Comparison of ENCODE assay signal across 8 cellular contexts in genomic region chr2:238426568-238427434, GRCh38. TPM values are rescaled to one million over a fixed set of nuclear protein-coding genes. Genes with fewer than 3 reads are reported as not detected.
DNase-seq lines count a peak whose midpoint lies in the region; ATAC-seq and TF ChIP-seq lines count a peak whose summit lies in the region.

Gene ASB1 (plus strand): TSS chr2:238426927. CDS start chr2:238427071, 144 bp downstream.

- TF ChIP-seq POLR2A in GM18526 (IDR thresholded peaks at IDR 0.05; ENCODE audit: extremely low read depth, insufficient read length) = peak; percentile 89

- H3K4me3 ChIP-seq in AG04449 (ENCODE audit: low read depth, low read length) (peak within 1 kb of the TSS; percentile 92), choroid plexus epithelial cell (ENCODE audit: low read depth, low read length) (peak within 1 kb of the TSS; percentile 79)

- ATAC-seq in HG03064 (IDR thresholded peaks at IDR 0.05; ENCODE audit: low read depth, unreplicated experiment) = peak; percentile 80
- ATAC-seq in left colon = peak; percentile 87

- intact Hi-C loops in left colon (cut with DNase I, micrococcal nuclease) = no loop called here

- CTCF ChIA-PET in AG04449 (lab: Yijun Ruan, JAX) = interaction anchor here (1.1 kb wide), 1 partner anchor 57 kb away, joined by 3 read pairs; no protein-coding TSS in a partner anchor

- POLR2A ChIA-PET in AG04449 (lab: Yijun Ruan, JAX) = no interaction called here

- DNase-seq in AG04449 (ENCODE audit: low read depth, low spot score) (no peak), NCI-H226 (peak; percentile 86), choroid plexus epithelial cell (ENCODE audit: low read depth) (peak; percentile 87), left colon (peak; percentile 67 to 84)
- DNase-seq in activated CD4-positive, alpha-beta T cell treated with anti-CD3 and anti-CD28 coated beads for 24 hours (ENCODE audit: low read depth in 2 of 2) = peak; percentile 63 to 71
- peak; percentile 82 to 83 for DNase-seq in stimulated activated CD4-positive, alpha-beta T cell treated with anti-CD3 and anti-CD28 coated beads, Interleukin-2, amount 100 ng/mL, for 24 hours

- TF ChIP-seq CTCF in AG04449 (IDR thresholded peaks at IDR 0.05; ENCODE audit: insufficient read depth, low read length, missing control alignments) (no peak), choroid plexus epithelial cell (conservative IDR thresholded peaks at IDR 0.05; ENCODE audit: low read depth, low read length) (no peak)

RNA-seq across cellular contexts. Expression of gene ASB1, which starts in this region (rescaled TPM):
- total RNA-seq in left colon = 10 to 100 TPM; 20.1 to 22.1 TPM
